Comparison of ENCODE assay signal across 18 cellular contexts in genomic region chr9:38185647-38186371, GRCh38.
"Had no signal": no experiment of that assay in that cellular context is flagged by ENCODE, and none has a peak within 500 bp of the region (broad histone marks: within the 10 kb centered on the region; RNA-seq: fewer than 3 reads in every experiment).

No MANE protein-coding gene starts in this region.

- H3K27ac Mint-ChIP-seq: endodermal cell; naive thymus-derived CD4-positive, alpha-beta T cell; nephron progenitor cell; stimulated activated memory B cell treated with anti-CD40 and anti-IgM and Interleukin-4, amounts not matched to agents 10 μg/mL and 1 μg/mL and 100 μg/mL, for 72 hours; stimulated activated naive CD8-positive, alpha-beta T cell treated with anti-CD3 and anti-CD28 coated beads, Interleukin-15, Interleukin-2, amounts not matched to agents 100 ng/mL and 50 ng/mL, for 24 hours had no signal

- H3K4me1 Mint-ChIP-seq: naive thymus-derived CD4-positive, alpha-beta T cell; stimulated activated memory B cell treated with anti-CD40 and anti-IgM and Interleukin-4, amounts not matched to agents 10 μg/mL and 1 μg/mL and 100 μg/mL, for 72 hours had no signal

- DNase-seq: effector CD4-positive, alpha-beta T cell; endodermal cell; foreskin melanocyte; heart left ventricle; hippocampal formation; left colon; left ventricle myocardium superior; naive thymus-derived CD4-positive, alpha-beta T cell; nephron progenitor cell; stimulated activated CD4-positive, alpha-beta T cell treated with anti-CD3 and anti-CD28 coated beads, Interleukin-2, amount 100 ng/mL, for 48 hours; tibial artery; upper lobe of left lung; uterus had no signal

- H3K27ac ChIP-seq: heart left ventricle, parathyroid adenoma, prostate gland, tibial artery, upper lobe of left lung, uterus had no signal

- H3K36me3 ChIP-seq: heart left ventricle, prostate gland, tibial artery, upper lobe of left lung, uterus had no signal

- H3K4me3 Mint-ChIP-seq: endodermal cell; naive thymus-derived CD4-positive, alpha-beta T cell; nephron progenitor cell; stimulated activated memory B cell treated with anti-CD40 and anti-IgM and Interleukin-4, amounts not matched to agents 10 μg/mL and 1 μg/mL and 100 μg/mL, for 72 hours; stimulated activated naive CD8-positive, alpha-beta T cell treated with anti-CD3 and anti-CD28 coated beads, Interleukin-15, Interleukin-2, amounts not matched to agents 100 ng/mL and 50 ng/mL, for 24 hours had no signal

- H3K27me3 Mint-ChIP-seq: stimulated activated naive CD8-positive, alpha-beta T cell treated with anti-CD3 and anti-CD28 coated beads, Interleukin-15, Interleukin-2, amounts not matched to agents 100 ng/mL and 50 ng/mL, for 24 hours had no signal

- H3K9ac ChIP-seq: parathyroid adenoma had no signal

- H3K4me3 ChIP-seq: heart left ventricle, prostate gland, smooth muscle cell, tibial artery, upper lobe of left lung, uterus had no signal

- H3K9me3 Mint-ChIP-seq: endodermal cell; nephron progenitor cell; stimulated activated naive CD8-positive, alpha-beta T cell treated with anti-CD3 and anti-CD28 coated beads, Interleukin-15, Interleukin-2, amounts not matched to agents 100 ng/mL and 50 ng/mL, for 24 hours had no signal

- H3K79me2 ChIP-seq: parathyroid adenoma had no signal

- H3K27me3 ChIP-seq: heart left ventricle, tibial artery, upper lobe of left lung, uterus had no signal

- H3K4me2 ChIP-seq: smooth muscle cell had no signal

- H2AFZ ChIP-seq: parathyroid adenoma had no signal

- H3K9me3 ChIP-seq: prostate gland, tibial artery, upper lobe of left lung, uterus had no signal

- H3K4me1 ChIP-seq: heart left ventricle, parathyroid adenoma, prostate gland, tibial artery, upper lobe of left lung, uterus had no signal

- H3K36me3 Mint-ChIP-seq: stimulated activated memory B cell treated with anti-CD40 and anti-IgM and Interleukin-4, amounts not matched to agents 10 μg/mL and 1 μg/mL and 100 μg/mL, for 72 hours had no signal
